Comparison of ENCODE assay signal across 9 cellular contexts in genomic region chr2:206642075-206643025, GRCh38. TPM values are rescaled to one million over a fixed set of nuclear protein-coding genes. Genes with fewer than 3 reads are reported as not detected.
A peak's percentile ranks its signal among the peaks of the same experiment; 100 is the strongest.
DNase-seq lines count a peak whose midpoint lies in the region; ATAC-seq, FAIRE-seq and TF ChIP-seq lines count a peak whose summit lies in the region.
"Had no signal": no experiment of that assay in that cellular context is flagged by ENCODE, and none has a peak within 500 bp of the region (broad histone marks: within the 10 kb centered on the region; RNA-seq: fewer than 3 reads in every experiment).

TSS of gene FAM237A (plus strand) at chr2:206642487. CDS start at chr2:206644237, 1,750 bp downstream.

- peaks cover 20% of the 10 kb centered on the region for H3K27me3 Mint-ChIP-seq in astrocyte (ENCODE audit: low read depth, unreplicated experiment)

- no peak within 1 kb of the TSS for H2AFZ ChIP-seq in astrocyte (ENCODE audit: low read depth, low read length)

- H3K36me3 Mint-ChIP-seq in astrocyte (ENCODE audit: low read depth, unreplicated experiment) = no peaks in the 10 kb centered on the region
- H3K36me3 Mint-ChIP-seq: immature natural killer cell had no signal

- intact Hi-C loops in aorta (cut with DNase I) = no loop called here

- no peak for FAIRE-seq in astrocyte (lab: Jason Lieb, UNC)

- H3K9me3 ChIP-seq in astrocyte (ENCODE audit: insufficient read depth, low read depth, low read length) (no peaks in the 10 kb centered on the region), iPS-20b (ENCODE audit: insufficient read depth, low read depth, low read length) (no peaks in the 10 kb centered on the region), aorta (ENCODE audit: control insufficient read depth, low read length) (no peaks in the 10 kb centered on the region), gastroesophageal sphincter (no peaks in the 10 kb centered on the region)

- H3K9ac ChIP-seq in astrocyte (ENCODE audit: low read length) (no peak within 1 kb of the TSS), iPS-20b (ENCODE audit: low read depth, low read length) (no peak within 1 kb of the TSS)

- TF ChIP-seq EP300 in gastroesophageal sphincter (IDR thresholded peaks at IDR 0.05) = no peak

- TF ChIP-seq CTCF in astrocyte (IDR thresholded peaks at IDR 0.05; ENCODE audit: insufficient read depth, low read depth, low read length) (no peak), gastroesophageal sphincter (IDR thresholded peaks at IDR 0.05) (no peak)

- H3K27me3 ChIP-seq in astrocyte (ENCODE audit: insufficient read depth, low read length) = peaks cover 17% of the 10 kb centered on the region
- peaks cover 72% of the 10 kb centered on the region for H3K27me3 ChIP-seq in iPS-20b (ENCODE audit: insufficient read depth, low read length)
- H3K27me3 ChIP-seq in aorta (ENCODE audit: control insufficient read depth in 1 of 2, insufficient read depth in 2 of 2, low read length in 1 of 2) = peaks cover 0 to 2% of the 10 kb centered on the region in 2 donors
- H3K27me3 ChIP-seq in gastroesophageal sphincter = peaks cover 51% of the 10 kb centered on the region

- no peaks in the 10 kb centered on the region for H3K9me3 Mint-ChIP-seq in astrocyte (ENCODE audit: unreplicated experiment)

- ATAC-seq in aorta (ENCODE audit: low FRiP score) (peak; percentile 46), HG03175 (IDR thresholded peaks at IDR 0.05; ENCODE audit: unreplicated experiment) (no peak), HG03095 (IDR thresholded peaks at IDR 0.05; ENCODE audit: unreplicated experiment) (no peak), gastroesophageal sphincter (no peak)

- H3K27ac ChIP-seq in astrocyte (ENCODE audit: low read depth, low read length) (no peak within 1 kb of the TSS), iPS-20b (ENCODE audit: low read length) (no peak within 1 kb of the TSS), aorta (ENCODE audit: low read depth in 1 of 2, low read length in 2 of 2) (no peak within 1 kb of the TSS), gastroesophageal sphincter (no peak within 1 kb of the TSS)

- DNase-seq in DMS53 treated with DMSO at 0.1 percent for 48 hours (lab: John Stamatoyannopoulos, UW; ENCODE audit: unreplicated experiment) = peak; percentile 54
- peak; percentile 27 for DNase-seq in HuH-7 (ENCODE audit: low spot score)
- DNase-seq in astrocyte (ENCODE audit: low read depth) = peak; percentile 48
- peak in 1 of 2 donors; percentile 68 for DNase-seq in aorta

- no peak for TF ChIP-seq POLR2A in gastroesophageal sphincter (IDR thresholded peaks at IDR 0.05)

- 2 to 3% methylated on average over 56 of the region's 56 CpGs for WGBS in aorta, 2 donors
- WGBS in gastroesophageal sphincter (ENCODE audit: low coverage in 1 of 2), 2 donors = 4 to 5% methylated on average over 16 to 19 of the region's 56 CpGs

- peak within 1 kb of the TSS; percentile 66 for H3K4me2 ChIP-seq in astrocyte (ENCODE audit: low read length)

- H4K20me1 ChIP-seq in astrocyte (ENCODE audit: insufficient read depth, low read length) = no peaks in the 10 kb centered on the region

- H3K36me3 ChIP-seq in astrocyte (ENCODE audit: insufficient read depth, low read length) (no peaks in the 10 kb centered on the region), iPS-20b (ENCODE audit: insufficient read depth, low read depth, low read length) (no peaks in the 10 kb centered on the region), aorta (ENCODE audit: control insufficient read depth in 1 of 2, insufficient read depth in 2 of 2, low read length in 1 of 2) (no peaks in the 10 kb centered on the region), gastroesophageal sphincter (no peaks in the 10 kb centered on the region)

- no peaks in the 10 kb centered on the region for H3K4me1 Mint-ChIP-seq in astrocyte (ENCODE audit: low read depth, unreplicated experiment)
- H3K4me1 Mint-ChIP-seq: immature natural killer cell had no signal

- H3K4me1 ChIP-seq in astrocyte (ENCODE audit: insufficient read depth, low read length) = peaks cover 6% of the 10 kb centered on the region
- no peaks in the 10 kb centered on the region; the same call in 1 of the 2 replicates for H3K4me1 ChIP-seq in iPS-20b (ENCODE audit: insufficient read depth, low read length)
- H3K4me1 ChIP-seq in aorta (ENCODE audit: control insufficient read depth in 1 of 2, insufficient read depth in 2 of 2, low read length in 2 of 2) = no peaks in the 10 kb centered on the region
- peaks cover 0 to 7% (median 0%) of the 10 kb centered on the region in 3 donors for H3K4me1 ChIP-seq in gastroesophageal sphincter

- H3K4me3 Mint-ChIP-seq in astrocyte (ENCODE audit: unreplicated experiment) = peak within 1 kb of the TSS; percentile 75
- H3K4me3 Mint-ChIP-seq: immature natural killer cell had no signal

- no peak within 1 kb of the TSS for H3K4me3 ChIP-seq in astrocyte (ENCODE audit: insufficient read depth, low read depth, low read length)
- H3K4me3 ChIP-seq in iPS-20b (ENCODE audit: low read length) = peak within 1 kb of the TSS; percentile 77
- no peak within 1 kb of the TSS for H3K4me3 ChIP-seq in aorta (ENCODE audit: low read length in 2 of 2)
- no peak within 1 kb of the TSS for H3K4me3 ChIP-seq in gastroesophageal sphincter

- no peaks in the 10 kb centered on the region for H3K79me2 ChIP-seq in astrocyte (ENCODE audit: insufficient read depth, low read length)

- H3K27ac Mint-ChIP-seq in astrocyte (ENCODE audit: unreplicated experiment) = no peak within 1 kb of the TSS
- H3K27ac Mint-ChIP-seq: immature natural killer cell had no signal

RNA-seq across cellular contexts. Expression of gene FAM237A, which starts in this region (rescaled TPM):
- total RNA-seq in astrocyte (not detected in 2 replicates), aorta (not detected), gastroesophageal sphincter (not detected)
- not detected for polyA plus RNA-seq in aorta
- polyA plus RNA-seq: immature natural killer cell had no signal

Comparison
In these comparisons a context has a peak if more than half of its experiments do, and no peak if none do; other contexts are left out.
1. Peak in DNase-seq and H3K4me2 ChIP-seq in astrocyte; RNA of the gene not detected or under 1 TPM.
2. Peak in ATAC-seq in aorta; RNA of the gene not detected or under 1 TPM.